Comparison of ENCODE assay signal across 8 cellular contexts in the genomic region with DNA sequence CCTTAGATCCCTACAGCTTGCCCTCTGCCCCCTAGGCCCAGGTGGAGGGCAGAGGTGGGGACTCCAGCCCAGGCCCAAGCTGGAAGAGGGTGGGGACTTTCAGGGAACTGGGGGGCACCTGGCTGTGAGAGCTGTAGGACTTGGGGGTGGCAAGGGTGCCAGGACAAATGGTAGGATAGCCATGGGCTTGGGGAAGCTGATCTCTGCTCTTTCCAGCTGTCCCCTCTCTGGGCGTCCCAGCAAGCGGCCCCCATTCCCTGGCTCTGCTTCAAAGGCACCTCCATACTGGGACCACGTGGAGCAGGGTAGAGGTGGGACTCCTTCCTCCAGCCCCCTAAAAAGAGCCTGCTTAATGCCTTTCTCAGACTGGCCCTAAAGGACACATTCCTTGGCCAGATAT. TPM values are rescaled to one million over a fixed set of nuclear protein-coding genes. Genes with fewer than 3 reads are reported as not detected.
DNase-seq lines count a peak whose midpoint lies in the region; ATAC-seq and TF ChIP-seq lines count a peak whose summit lies in the region.

No MANE protein-coding gene starts in this region.

- no peak for TF ChIP-seq CTCF in CD14-positive monocyte (IDR thresholded peaks at IDR 0.05)
- no peak for TF ChIP-seq CTCF in NB4 (IDR thresholded peaks at IDR 0.05; ENCODE audit: low read depth, low read length)
- TF ChIP-seq CTCF in esophagus squamous epithelium (IDR thresholded peaks at IDR 0.05) = no peak
- TF ChIP-seq CTCF in prostate gland (IDR thresholded peaks at IDR 0.05) = no peak

- H3K27me3 ChIP-seq in esophagus squamous epithelium (no peaks in the 10 kb centered on the region), prostate gland (replicated peaks; ENCODE audit: insufficient read depth) (no peaks in the 10 kb centered on the region)

- intact Hi-C loops in CD14-positive monocyte (cut with micrococcal nuclease) = loop anchor here in 1 of 2 donors (10.0 kb wide), 1 partner anchor 59 kb away; a partner anchor contains a TSS
- intact Hi-C loops in esophagus squamous epithelium (cut with DNase I) = no loop called here
- intact Hi-C loops in prostate gland (cut with DNase I) = loop anchor here (2.0 kb wide), 1 partner anchor 135 kb away; no protein-coding TSS in a partner anchor

- peak overlapping the region; percentile 66 for H3K4me3 ChIP-seq in NB4 (ENCODE audit: low read depth, low read length)
- H3K4me3 ChIP-seq in esophagus squamous epithelium = peak overlapping the region in 3 of 4 donors; percentile 48 to 70 (median 68)
- H3K4me3 ChIP-seq in prostate gland = no peak overlapping the region

- H3K9me3 ChIP-seq in esophagus squamous epithelium (no peaks in the 10 kb centered on the region), prostate gland (no peaks in the 10 kb centered on the region)

- peaks cover 0 to 3% (median 0%) of the 10 kb centered on the region in 7 donors for H3K9me3 Mint-ChIP-seq in CD14-positive monocyte

- TF ChIP-seq POLR2A in NB4 (IDR thresholded peaks at IDR 0.05; ENCODE audit: extremely low read depth, insufficient read length) (no peak), esophagus squamous epithelium (IDR thresholded peaks at IDR 0.05) (no peak), prostate gland (IDR thresholded peaks at IDR 0.05) (no peak)

- no peak for DNase-seq in CD14-positive monocyte (ENCODE audit: low spot score)
- no peak for DNase-seq in NB4 (ENCODE audit: low read depth)
- DNase-seq in esophagus squamous epithelium (lab: John Stamatoyannopoulos, UW) = no peak
- DNase-seq in prostate gland (ENCODE audit: low spot score) = no peak
- DNase-seq in NCI-H2107 treated with DMSO at 0.1 percent for 48 hours (lab: John Stamatoyannopoulos, UW; ENCODE audit: unreplicated experiment) = no peak
- no peak for DNase-seq in activated CD8-positive, alpha-beta memory T cell treated with anti-CD3 and anti-CD28 coated beads, Interleukin-2, amount 50 U/mL, for 4 hours

- H3K4me3 Mint-ChIP-seq in CD14-positive monocyte = peak overlapping the region; percentile 64 to 83

- H3K27ac Mint-ChIP-seq in CD14-positive monocyte = peak overlapping the region in 2 of 7 donors; percentile 33 to 66

- H3K4me1 ChIP-seq in esophagus squamous epithelium (peaks cover 41 to 66% (median 43%) of the 10 kb centered on the region in 3 donors), prostate gland (replicated peaks) (peaks cover 12% of the 10 kb centered on the region)

- H3K36me3 ChIP-seq in esophagus squamous epithelium (peaks cover 11 to 22% (median 13%) of the 10 kb centered on the region in 3 donors), prostate gland (peaks cover 10% of the 10 kb centered on the region in 2 donors)

- H3K27me3 Mint-ChIP-seq in CD14-positive monocyte (ENCODE audit: low read depth in 3 of 3) = peaks cover 0 to 2% (median 0%) of the 10 kb centered on the region in 3 donors

- H3K4me1 Mint-ChIP-seq in CD14-positive monocyte = peaks cover 42% of the 10 kb centered on the region

- no CpG with 5 or more reads among the region's 3 CpGs for WGBS in esophagus squamous epithelium, 2 donors
- WGBS in prostate gland = 49% methylated on average over 3 of the region's 3 CpGs

- ATAC-seq in HG03457 (IDR thresholded peaks at IDR 0.05; ENCODE audit: unreplicated experiment) (no peak), GM21360 (IDR thresholded peaks at IDR 0.05; ENCODE audit: unreplicated experiment) (no peak)

- peaks cover 17 to 24% of the 10 kb centered on the region in 2 donors for H3K36me3 Mint-ChIP-seq in CD14-positive monocyte

- peak overlapping the region; percentile 9 to 93 (median 84) for H3K27ac ChIP-seq in esophagus squamous epithelium
- H3K27ac ChIP-seq in prostate gland = peak overlapping the region; percentile 20 to 94

RNA-seq across cellular contexts. Expression of a gene that starts 0.4 kb away (rescaled TPM):
- polyA plus RNA-seq in CD14-positive monocyte = under 1 TPM; 0.65 to 0.69 TPM
- 1 to 10 TPM in 3 of 4 donors, not detected in 1; 4.6 to 6.9 (median 4.7) TPM for total RNA-seq in esophagus squamous epithelium
- total RNA-seq in prostate gland = 1 to 10 TPM; 7.8 to 8.2 TPM

RNA-seq across cellular contexts. Expression of a gene that starts 12.5 kb away (rescaled TPM):
- polyA plus RNA-seq in CD14-positive monocyte = 10 to 100 TPM; 12.4 to 14.3 TPM
- total RNA-seq in esophagus squamous epithelium = 100 to 1,000 TPM in 1 of 4 donors, 10 to 100 TPM in 3; 68.5 to 119 (median 87.7) TPM
- 100 to 1,000 TPM in 1 of 2 donors, 10 to 100 TPM in 1; 82.7 to 142 TPM for total RNA-seq in prostate gland

RNA-seq across cellular contexts. Expression of a gene that starts 26.5 kb away (rescaled TPM):
- 100 to 1,000 TPM; 275 to 312 TPM for polyA plus RNA-seq in CD14-positive monocyte
- total RNA-seq in esophagus squamous epithelium = 100 to 1,000 TPM; 105 to 236 (median 149) TPM
- total RNA-seq in prostate gland = 100 to 1,000 TPM; 377 to 527 TPM

Comparison
In these comparisons a context has a peak if more than half of its experiments do, and no peak if none do; other contexts are left out.
1. H3K4me3 ChIP-seq: peak in NB4 (single experiment) and esophagus squamous epithelium (3 of 4); none in prostate gland (0 of 2).